ENCODE assay signal across 1 cellular context in genomic region chr20:986733-987355, GRCh38.
TF ChIP-seq lines count a peak whose summit lies in the region.

No MANE protein-coding gene starts in this region.

TF ChIP-seq in WTC11, 78 proteins besides CTCF, POLR2A, EP300 and RAD21 (continued from another document):
- TF ChIP-seq ZNF532 (CRISPR knock-in tag; IDR thresholded peaks at IDR 0.05; ENCODE audit: borderline replicate concordance) (no peak), ZNF232 (CRISPR knock-in tag; IDR thresholded peaks at IDR 0.05) (no peak), RORB (CRISPR knock-in tag; IDR thresholded peaks at IDR 0.05) (no peak), GTF2I (CRISPR knock-in tag; conservative IDR thresholded peaks at IDR 0.05) (no peak), TP53 (CRISPR knock-in tag; IDR thresholded peaks at IDR 0.05) (no peak)
TF ChIP-seq in WTC11: peak in this region for 0.
